In genomic region chr3:42009456-42009855, GRCh38 we compare ENCODE assay signal across 17 cellular contexts. TPM values are rescaled to one million over a fixed set of nuclear protein-coding genes. Genes with fewer than 3 reads are reported as not detected.
A peak's percentile ranks its signal among the peaks of the same experiment; 100 is the strongest.
DNase-seq lines count a peak whose midpoint lies in the region; ATAC-seq and TF ChIP-seq lines count a peak whose summit lies in the region.
"Had no signal": no experiment of that assay in that cellular context is flagged by ENCODE, and none has a peak within 500 bp of the region (broad histone marks: within the 10 kb centered on the region; RNA-seq: fewer than 3 reads in every experiment).

No MANE protein-coding gene starts in this region.

- no peaks in the 10 kb centered on the region for H3K9me3 ChIP-seq in osteoblast (ENCODE audit: low read depth, low read length)
- H3K9me3 ChIP-seq: BLaER1 treated with 17β-estradiol and CSF1 and Interleukin-3, amounts not matched to agents 10 nM and 100 nM had no signal

- H3K36me3 Mint-ChIP-seq in stimulated activated naive B cell treated with anti-CD40 and anti-IgM and Interleukin-4, amounts not matched to agents 10 μg/mL and 1 μg/mL and 100 μg/mL, for 72 hours, result peaks cover under 1 to 5% of the 10 kb centered on the region in 2 donors
- H3K36me3 Mint-ChIP-seq in activated CD8-positive, alpha-beta T cell treated with anti-CD3 and anti-CD28 coated beads, Interleukin-2, amount 10 ng/mL, durations not matched to agents 7 days and 5 days (ENCODE audit: low read depth), result peaks cover 2% of the 10 kb centered on the region

- no peak overlapping the region for H3K4me2 ChIP-seq in osteoblast (ENCODE audit: insufficient read depth, low read length)

- H3K4me3 ChIP-seq in epithelial cell of esophagus (ENCODE audit: low read length), result no peak overlapping the region
- no peak overlapping the region for H3K4me3 ChIP-seq in osteoblast (ENCODE audit: insufficient read depth, low read length)
- H3K4me3 ChIP-seq: BLaER1 treated with 17β-estradiol and CSF1 and Interleukin-3, amounts not matched to agents 10 nM and 100 nM; K562 had no signal

- H3K27me3 ChIP-seq in osteoblast (ENCODE audit: insufficient read depth, low read length), result no peaks in the 10 kb centered on the region
- H3K27me3 ChIP-seq: BLaER1 treated with 17β-estradiol and CSF1 and Interleukin-3, amounts not matched to agents 10 nM and 100 nM had no signal

- H3K9me3 Mint-ChIP-seq in stimulated activated naive B cell treated with anti-CD40 and anti-IgM and Interleukin-4, amounts not matched to agents 10 μg/mL and 1 μg/mL and 100 μg/mL, for 72 hours, result no peaks in the 10 kb centered on the region
- no peaks in the 10 kb centered on the region for H3K9me3 Mint-ChIP-seq in activated CD8-positive, alpha-beta T cell treated with anti-CD3 and anti-CD28 coated beads, Interleukin-2, amount 10 ng/mL, durations not matched to agents 7 days and 5 days (ENCODE audit: insufficient read depth)
- H3K9me3 Mint-ChIP-seq: CD8-positive, alpha-beta T cell had no signal

- no peak overlapping the region for H2AFZ ChIP-seq in osteoblast (ENCODE audit: low read length)

- POLR2A ChIA-PET in activated CD8-positive, alpha-beta T cell treated with anti-CD3 and anti-CD28 coated beads, Interleukin-2, amount 10 ng/mL, durations not matched to agents 7 days and 5 days (lab: Charles Lee), result interaction anchor here (0.9 kb wide), 1 partner anchor 16 kb away, joined by 3 read pairs; no protein-coding TSS in a partner anchor

- H3K79me2 ChIP-seq in osteoblast (ENCODE audit: insufficient read depth, low read length), result peaks cover 6% of the 10 kb centered on the region

- H3K4me1 ChIP-seq in osteoblast (ENCODE audit: insufficient read depth, low read length), result no peaks in the 10 kb centered on the region

- DNase-seq in HCEC 1CT (peak; percentile 17), epithelial cell of esophagus (ENCODE audit: low read depth) (peak; percentile 51), osteoblast (ENCODE audit: insufficient read length, low spot score, missing footprints) (peak; percentile 58), cerebellar nuclear complex (lab: John Stamatoyannopoulos, UW) (no peak)
- DNase-seq in stimulated activated naive B cell treated with anti-CD40 and anti-IgM and Interleukin-4, amounts not matched to agents 10 μg/mL and 1 μg/mL and 100 μg/mL, for 72 hours, result no peak
- DNase-seq in activated CD8-positive, alpha-beta T cell treated with anti-CD3 and anti-CD28 coated beads, Interleukin-2, amount 10 ng/mL, durations not matched to agents 7 days and 5 days, result no peak
- no peak for DNase-seq in stimulated activated CD4-positive, alpha-beta T cell treated with anti-CD3 and anti-CD28 coated beads, Interleukin-2, amount 100 ng/mL, for 48 hours
- DNase-seq: Calu3; CD8-positive, alpha-beta T cell; DMS79 treated with DMSO at 0.1 percent for 48 hours; GDM1; GOT3; H7; IMR-90 had no signal

- no peak overlapping the region for H3K4me3 Mint-ChIP-seq in stimulated activated naive B cell treated with anti-CD40 and anti-IgM and Interleukin-4, amounts not matched to agents 10 μg/mL and 1 μg/mL and 100 μg/mL, for 72 hours
- H3K4me3 Mint-ChIP-seq in activated CD8-positive, alpha-beta T cell treated with anti-CD3 and anti-CD28 coated beads, Interleukin-2, amount 10 ng/mL, durations not matched to agents 7 days and 5 days, result no peak overlapping the region
- H3K4me3 Mint-ChIP-seq: B cell; CD8-positive, alpha-beta T cell had no signal

- H4K20me1 ChIP-seq in osteoblast (ENCODE audit: insufficient read depth, low read length), result no peaks in the 10 kb centered on the region

- H3K27me3 Mint-ChIP-seq in stimulated activated naive B cell treated with anti-CD40 and anti-IgM and Interleukin-4, amounts not matched to agents 10 μg/mL and 1 μg/mL and 100 μg/mL, for 72 hours, result no peaks in the 10 kb centered on the region
- H3K27me3 Mint-ChIP-seq in activated CD8-positive, alpha-beta T cell treated with anti-CD3 and anti-CD28 coated beads, Interleukin-2, amount 10 ng/mL, durations not matched to agents 7 days and 5 days (ENCODE audit: low read depth), result no peaks in the 10 kb centered on the region
- H3K27me3 Mint-ChIP-seq: B cell had no signal

- no peak for ATAC-seq in stimulated activated naive B cell treated with anti-CD40 and anti-IgM and Interleukin-4, amounts not matched to agents 10 μg/mL and 1 μg/mL and 100 μg/mL, for 72 hours (replicated peaks)
- ATAC-seq in activated CD8-positive, alpha-beta T cell treated with anti-CD3 and anti-CD28 coated beads, Interleukin-2, amount 10 ng/mL, durations not matched to agents 7 days and 5 days, result no peak
- ATAC-seq: CD8-positive, alpha-beta T cell; K562 had no signal

- H3K27ac Mint-ChIP-seq in stimulated activated naive B cell treated with anti-CD40 and anti-IgM and Interleukin-4, amounts not matched to agents 10 μg/mL and 1 μg/mL and 100 μg/mL, for 72 hours, result peak overlapping the region; percentile 31
- no peak overlapping the region for H3K27ac Mint-ChIP-seq in activated CD8-positive, alpha-beta T cell treated with anti-CD3 and anti-CD28 coated beads, Interleukin-2, amount 10 ng/mL, durations not matched to agents 7 days and 5 days
- H3K27ac Mint-ChIP-seq: B cell; CD8-positive, alpha-beta T cell had no signal

- CTCF ChIA-PET in activated CD8-positive, alpha-beta T cell treated with anti-CD3 and anti-CD28 coated beads, Interleukin-2, amount 10 ng/mL, durations not matched to agents 7 days and 5 days (lab: Charles Lee), result no interaction called here

- no peaks in the 10 kb centered on the region for H3K36me3 ChIP-seq in osteoblast (ENCODE audit: insufficient read depth, low read length)
- H3K36me3 ChIP-seq: BLaER1 treated with 17β-estradiol and CSF1 and Interleukin-3, amounts not matched to agents 10 nM and 100 nM had no signal

- no peak overlapping the region for H3K27ac ChIP-seq in osteoblast (ENCODE audit: low read depth, low read length)
- H3K27ac ChIP-seq: BLaER1 treated with 17β-estradiol and CSF1 and Interleukin-3, amounts not matched to agents 10 nM and 100 nM had no signal

- H3K4me1 Mint-ChIP-seq in stimulated activated naive B cell treated with anti-CD40 and anti-IgM and Interleukin-4, amounts not matched to agents 10 μg/mL and 1 μg/mL and 100 μg/mL, for 72 hours, result peaks cover 22 to 53% of the 10 kb centered on the region in 2 donors
- H3K4me1 Mint-ChIP-seq in activated CD8-positive, alpha-beta T cell treated with anti-CD3 and anti-CD28 coated beads, Interleukin-2, amount 10 ng/mL, durations not matched to agents 7 days and 5 days (ENCODE audit: low read depth), result peaks cover 11% of the 10 kb centered on the region

- TF ChIP-seq CTCF in epithelial cell of esophagus (IDR thresholded peaks at IDR 0.05; ENCODE audit: insufficient read depth, low read depth, low read length, missing control alignments) (no peak), osteoblast (IDR thresholded peaks at IDR 0.05; ENCODE audit: extremely low read depth, low read depth, low read length) (no peak)

RNA-seq across cellular contexts. Expression of gene ULK4, which starts 47.6 kb away (rescaled TPM):
- total RNA-seq in osteoblast, result 20.6 and 23.9 TPM in 2 replicates
- total RNA-seq in activated CD8-positive, alpha-beta T cell treated with anti-CD3 and anti-CD28 coated beads, Interleukin-2, amount 10 ng/mL, durations not matched to agents 7 days and 5 days, result 10 to 100 TPM; 10.5 to 12.3 TPM

Comparison
In these comparisons a context has a peak if more than half of its experiments do, and no peak if none do; other contexts are left out.
1. DNase-seq: peak in HCEC 1CT (single experiment), epithelial cell of esophagus (single experiment) and osteoblast (single experiment); none in stimulated activated naive B cell treated with anti-CD40 and anti-IgM and Interleukin-4, amounts not matched to agents 10 μg/mL and 1 μg/mL and 100 μg/mL, for 72 hours (single experiment), cerebellar nuclear complex (0 of 2), activated CD8-positive, alpha-beta T cell treated with anti-CD3 and anti-CD28 coated beads, Interleukin-2, amount 10 ng/mL, durations not matched to agents 7 days and 5 days (single experiment) and stimulated activated CD4-positive, alpha-beta T cell treated with anti-CD3 and anti-CD28 coated beads, Interleukin-2, amount 100 ng/mL, for 48 hours (0 of 2).